13 cellular contexts compared by ENCODE assay signal in genomic region chr15:25247418-25248030, GRCh38.
"Had no signal": no experiment of that assay in that cellular context is flagged by ENCODE, and none has a peak within 500 bp of the region (broad histone marks: within the 10 kb centered on the region; RNA-seq: fewer than 3 reads in every experiment).

No MANE protein-coding gene starts in this region.

- H3K27me3 Mint-ChIP-seq: activated CD4-positive, alpha-beta T cell treated with anti-CD3 and anti-CD28 coated beads, Interleukin-2, amount 10 ng/mL, durations not matched to agents 24 days and 14 days; activated naive CD4-positive, alpha-beta T cell treated with anti-CD3 and anti-CD28 coated beads, Interleukin-2, amount 10 ng/mL, durations not matched to agents 7 days and 5 days; central memory CD8-positive, alpha-beta T cell; dendritic cell treated with granulocyte-macrophage colony-stimulating factor and Interleukin-4, amounts not matched to agents 40 ng/mL and 50 ng/mL, for 4 days; stimulated activated naive CD8-positive, alpha-beta T cell treated with anti-CD3 and anti-CD28 coated beads, Interleukin-15, amount 100 ng/mL, for 72 hours had no signal

- FAIRE-seq: kidney had no signal

- ATAC-seq: stimulated activated naive CD8-positive, alpha-beta T cell treated with anti-CD3 and anti-CD28 coated beads, Interleukin-15, amount 100 ng/mL, for 72 hours had no signal

- H3K27ac ChIP-seq: adrenal gland, hepatocyte, prostate gland, thoracic aorta had no signal

- H3K4me1 Mint-ChIP-seq: activated CD4-positive, alpha-beta T cell treated with anti-CD3 and anti-CD28 coated beads, Interleukin-2, amount 10 ng/mL, durations not matched to agents 24 days and 14 days; activated naive CD4-positive, alpha-beta T cell treated with anti-CD3 and anti-CD28 coated beads, Interleukin-2, amount 10 ng/mL, durations not matched to agents 7 days and 5 days; central memory CD8-positive, alpha-beta T cell; stimulated activated naive CD8-positive, alpha-beta T cell treated with anti-CD3 and anti-CD28 coated beads, Interleukin-15, amount 100 ng/mL, for 72 hours had no signal

- H3K27ac Mint-ChIP-seq: activated CD4-positive, alpha-beta T cell treated with anti-CD3 and anti-CD28 coated beads, Interleukin-2, amount 10 ng/mL, durations not matched to agents 24 days and 14 days; activated naive CD4-positive, alpha-beta T cell treated with anti-CD3 and anti-CD28 coated beads, Interleukin-2, amount 10 ng/mL, durations not matched to agents 7 days and 5 days; dendritic cell treated with granulocyte-macrophage colony-stimulating factor and Interleukin-4, amounts not matched to agents 40 ng/mL and 50 ng/mL, for 4 days; stimulated activated naive CD8-positive, alpha-beta T cell treated with anti-CD3 and anti-CD28 coated beads, Interleukin-15, amount 100 ng/mL, for 72 hours had no signal

- H3K9me3 ChIP-seq: adrenal gland, prostate gland had no signal

- H3K36me3 ChIP-seq: adrenal gland, prostate gland, thoracic aorta had no signal

- H3K4me1 ChIP-seq: adrenal gland, prostate gland had no signal

- H3K27me3 ChIP-seq: adrenal gland, hepatocyte had no signal

- H3K9me3 Mint-ChIP-seq: central memory CD8-positive, alpha-beta T cell had no signal

- H3K36me3 Mint-ChIP-seq: activated naive CD4-positive, alpha-beta T cell treated with anti-CD3 and anti-CD28 coated beads, Interleukin-2, amount 10 ng/mL, durations not matched to agents 7 days and 5 days had no signal

- DNase-seq: activated CD4-positive, alpha-beta T cell treated with anti-CD3 and anti-CD28 coated beads, Interleukin-2, amount 10 ng/mL, durations not matched to agents 24 days and 14 days; activated naive CD4-positive, alpha-beta T cell treated with anti-CD3 and anti-CD28 coated beads, Interleukin-2, amount 10 ng/mL, durations not matched to agents 7 days and 5 days; stimulated activated CD4-positive, alpha-beta T cell treated with anti-CD3 and anti-CD28 coated beads, Interleukin-15, amount 100 ng/mL, for 24 hours; stimulated activated CD4-positive, alpha-beta T cell treated with anti-CD3 and anti-CD28 coated beads, Interleukin-4, amount 100 ng/mL, for 24 hours; T1000 had no signal

- H3K4me3 Mint-ChIP-seq: activated CD4-positive, alpha-beta T cell treated with anti-CD3 and anti-CD28 coated beads, Interleukin-2, amount 10 ng/mL, durations not matched to agents 24 days and 14 days; activated naive CD4-positive, alpha-beta T cell treated with anti-CD3 and anti-CD28 coated beads, Interleukin-2, amount 10 ng/mL, durations not matched to agents 7 days and 5 days; central memory CD8-positive, alpha-beta T cell; dendritic cell treated with granulocyte-macrophage colony-stimulating factor and Interleukin-4, amounts not matched to agents 40 ng/mL and 50 ng/mL, for 4 days; stimulated activated naive CD8-positive, alpha-beta T cell treated with anti-CD3 and anti-CD28 coated beads, Interleukin-15, amount 100 ng/mL, for 72 hours had no signal

- H3K4me3 ChIP-seq: adrenal gland, hepatocyte, prostate gland, thoracic aorta had no signal
